ENCODE assay signal across 30 cellular contexts in the genomic region with DNA sequence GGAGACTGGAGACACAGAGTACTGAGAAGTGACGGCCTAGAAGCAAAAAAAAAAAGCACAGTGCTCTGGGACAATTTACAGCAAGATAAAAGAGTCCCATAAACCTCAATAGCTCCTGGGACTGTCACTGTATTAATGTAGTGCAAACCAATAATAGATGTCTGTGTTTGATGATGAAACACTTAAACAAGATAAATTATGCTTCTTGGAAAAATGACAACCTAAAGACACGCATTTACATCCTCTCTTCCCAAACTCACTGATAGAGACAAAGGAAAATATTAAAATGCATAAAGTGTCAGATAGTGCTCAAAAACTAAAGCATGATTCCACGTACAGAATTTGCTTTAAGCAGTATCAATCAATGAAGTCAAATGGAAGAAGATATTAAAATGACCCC.
"Had no signal": no experiment of that assay in that cellular context is flagged by ENCODE, and none has a peak within 500 bp of the region (broad histone marks: within the 10 kb centered on the region; RNA-seq: fewer than 3 reads in every experiment).

No MANE protein-coding gene starts in this region.

- DNase-seq: activated effector memory CD4-positive, alpha-beta T cell treated with anti-CD3 and anti-CD28 coated beads, Interleukin-2, amount 50 U/mL, for 16 hours; activated effector memory CD4-positive, alpha-beta T cell treated with Interleukin-2 at 50 U/mL for 16 hours; activated gamma-delta T cell; activated gamma-delta T cell treated with Interleukin-2 at 50 U/mL for 16 hours; activated naive CD4-positive, alpha-beta T cell; activated naive CD4-positive, alpha-beta T cell treated with anti-CD3 and anti-CD28 coated beads for 36 hours; activated naive CD4-positive, alpha-beta T cell treated with anti-CD3 and anti-CD28 coated beads, Interleukin-2, amount 10 ng/mL, durations not matched to agents 7 days and 5 days; activated naive CD4-positive, alpha-beta T cell treated with anti-CD3 and anti-CD28 coated beads, Interleukin-2, amount 50 U/mL, for 16 hours; activated naive CD4-positive, alpha-beta T cell treated with Interleukin-2 at 50 U/mL for 16 hours; activated naive CD8-positive, alpha-beta T cell treated with anti-CD3 and anti-CD28 coated beads for 36 hours; activated naive CD8-positive, alpha-beta T cell treated with anti-CD3 and anti-CD28 coated beads, Interleukin-2, amount 10 ng/mL, durations not matched to agents 7 days and 5 days; activated naive CD8-positive, alpha-beta T cell treated with anti-CD3 and anti-CD28 coated beads, Interleukin-2, amount 50 U/mL, for 24 hours; activated T-cell treated with anti-CD3 and anti-CD28 coated beads, Interleukin-2, amount 50 U/mL, for 1 hour; activated T-cell treated with anti-CD3 and anti-CD28 coated beads, Interleukin-2, amount 50 U/mL, for 24 hours; activated T-cell treated with anti-CD3 and anti-CD28 coated beads, Interleukin-2, amount 50 U/mL, for 4 hours; activated T-cell treated with anti-CD3 and anti-CD28 coated beads, Interleukin-2, amount 50 U/mL, for 48 hours; activated T-cell treated with anti-CD3 and anti-CD28 coated beads, Interleukin-2, amount 50 U/mL, for 72 hours; adrenal gland; amniotic stem cell; amygdala; anterior cingulate cortex; aorta; body of pancreas; brain microvascular endothelial cell; caudate nucleus; central memory CD4-positive, alpha-beta T cell; cerebellar nuclear complex had no signal

- H3K9me3 ChIP-seq: ascending aorta, body of pancreas had no signal

- H3K4me3 ChIP-seq: adrenal gland, ascending aorta, body of pancreas, breast epithelium, cardiac muscle cell had no signal

- H3K27ac ChIP-seq: adrenal gland, ascending aorta, body of pancreas, brain microvascular endothelial cell, breast epithelium, cardiac muscle cell had no signal

- H3K27me3 ChIP-seq: adrenal gland, ascending aorta, body of pancreas, brain microvascular endothelial cell, breast epithelium, cardiac muscle cell had no signal

- H3K36me3 ChIP-seq: adrenal gland, ascending aorta, brain microvascular endothelial cell, breast epithelium, cardiac muscle cell had no signal
